In genomic region chr11:75270896-75271415, GRCh38 we compare ENCODE assay signal across 9 cellular contexts. TPM values are rescaled to one million over a fixed set of nuclear protein-coding genes. Genes with fewer than 3 reads are reported as not detected.
DNase-seq lines count a peak whose midpoint lies in the region; ATAC-seq and TF ChIP-seq lines count a peak whose summit lies in the region.
"Had no signal": no experiment of that assay in that cellular context is flagged by ENCODE, and none has a peak within 500 bp of the region (broad histone marks: within the 10 kb centered on the region; RNA-seq: fewer than 3 reads in every experiment).

No MANE protein-coding gene starts in this region.

- H3K27me3 Mint-ChIP-seq in activated T-cell treated with anti-CD3 and anti-CD28 coated beads, Interleukin-2, amount 50 U/mL, for 24 hours, result no peaks in the 10 kb centered on the region
- no peaks in the 10 kb centered on the region for H3K27me3 Mint-ChIP-seq in activated T-cell treated with anti-CD3 and anti-CD28 coated beads, Interleukin-2, amount 50 U/mL, for 72 hours (ENCODE audit: low read depth)
- H3K27me3 Mint-ChIP-seq: stimulated activated naive CD8-positive, alpha-beta T cell treated with anti-CD3 and anti-CD28 coated beads, Interleukin-15, Interleukin-2, amounts not matched to agents 100 ng/mL and 50 ng/mL, for 24 hours had no signal

- TF ChIP-seq RAD21 in Ishikawa (IDR thresholded peaks at IDR 0.05; ENCODE audit: low read depth), result peak; percentile 33; the same call in 1 of the 2 replicates

- DNase-seq in activated T-cell treated with anti-CD3 and anti-CD28 coated beads, Interleukin-2, amount 50 U/mL, for 24 hours, result no peak
- no peak for DNase-seq in activated T-cell treated with anti-CD3 and anti-CD28 coated beads, Interleukin-2, amount 50 U/mL, for 72 hours
- peak; percentile 48 to 52 for DNase-seq in T47D (ENCODE audit: low read depth in 1 of 2, low spot score in 1 of 2)
- DNase-seq in renal cortical epithelial cell (ENCODE audit: low read depth), result peak; percentile 16
- no peak for DNase-seq in activated CD8-positive, alpha-beta memory T cell treated with anti-CD3 and anti-CD28 coated beads, Interleukin-2, amount 50 U/mL, for 48 hours
- no peak for DNase-seq in cerebellar nuclear complex (lab: John Stamatoyannopoulos, UW)
- DNase-seq in NCI-H1436 (lab: John Stamatoyannopoulos, UW), result no peak

- peaks cover 34% of the 10 kb centered on the region for H3K4me1 Mint-ChIP-seq in activated T-cell treated with anti-CD3 and anti-CD28 coated beads, Interleukin-2, amount 50 U/mL, for 24 hours (ENCODE audit: low read depth)
- H3K4me1 Mint-ChIP-seq in activated T-cell treated with anti-CD3 and anti-CD28 coated beads, Interleukin-2, amount 50 U/mL, for 72 hours (ENCODE audit: low read depth), result peaks cover 9% of the 10 kb centered on the region

- in situ Hi-C loops in T47D (cut with HindIII; ENCODE audit: low pct_unique_long_range_greater_than_20kb, low sequenced_read_pairs), result no loop called here

- no peaks in the 10 kb centered on the region for H3K9me3 Mint-ChIP-seq in activated T-cell treated with anti-CD3 and anti-CD28 coated beads, Interleukin-2, amount 50 U/mL, for 24 hours
- H3K9me3 Mint-ChIP-seq in activated T-cell treated with anti-CD3 and anti-CD28 coated beads, Interleukin-2, amount 50 U/mL, for 72 hours, result no peaks in the 10 kb centered on the region
- H3K9me3 Mint-ChIP-seq: stimulated activated naive CD8-positive, alpha-beta T cell treated with anti-CD3 and anti-CD28 coated beads, Interleukin-15, Interleukin-2, amounts not matched to agents 100 ng/mL and 50 ng/mL, for 24 hours had no signal

- H3K36me3 Mint-ChIP-seq in activated T-cell treated with anti-CD3 and anti-CD28 coated beads, Interleukin-2, amount 50 U/mL, for 24 hours (ENCODE audit: low read depth), result peaks cover 17% of the 10 kb centered on the region
- H3K36me3 Mint-ChIP-seq in activated T-cell treated with anti-CD3 and anti-CD28 coated beads, Interleukin-2, amount 50 U/mL, for 72 hours (ENCODE audit: insufficient read depth in 2 of 2), result peaks cover 0 to 3% of the 10 kb centered on the region in 2 donors

- H3K4me3 Mint-ChIP-seq in activated T-cell treated with anti-CD3 and anti-CD28 coated beads, Interleukin-2, amount 50 U/mL, for 24 hours, result no peak overlapping the region
- H3K4me3 Mint-ChIP-seq in activated T-cell treated with anti-CD3 and anti-CD28 coated beads, Interleukin-2, amount 50 U/mL, for 72 hours, result no peak overlapping the region
- H3K4me3 Mint-ChIP-seq: stimulated activated naive CD8-positive, alpha-beta T cell treated with anti-CD3 and anti-CD28 coated beads, Interleukin-15, Interleukin-2, amounts not matched to agents 100 ng/mL and 50 ng/mL, for 24 hours had no signal

- H3K27ac Mint-ChIP-seq in activated T-cell treated with anti-CD3 and anti-CD28 coated beads, Interleukin-2, amount 50 U/mL, for 24 hours, result peak overlapping the region; percentile 66
- no peak overlapping the region for H3K27ac Mint-ChIP-seq in activated T-cell treated with anti-CD3 and anti-CD28 coated beads, Interleukin-2, amount 50 U/mL, for 72 hours
- H3K27ac Mint-ChIP-seq: stimulated activated naive CD8-positive, alpha-beta T cell treated with anti-CD3 and anti-CD28 coated beads, Interleukin-15, Interleukin-2, amounts not matched to agents 100 ng/mL and 50 ng/mL, for 24 hours had no signal

- ATAC-seq in activated T-cell treated with anti-CD3 and anti-CD28 coated beads, Interleukin-2, amount 50 U/mL, for 72 hours (replicated peaks in 1 of 2), result no peak

- TF ChIP-seq EP300 in Ishikawa (IDR thresholded peaks at IDR 0.05; ENCODE audit: borderline replicate concordance), result no peak

TF ChIP-seq in Ishikawa, 13 proteins besides CTCF, POLR2A, EP300 and RAD21:
- TF ChIP-seq CEBPB (IDR thresholded peaks at IDR 0.05) (no peak), TEAD4 (IDR thresholded peaks at IDR 0.05) (no peak), MAX (IDR thresholded peaks at IDR 0.05) (no peak), USF1 (IDR thresholded peaks at IDR 0.05) (no peak), YY1 (IDR thresholded peaks at IDR 0.05; ENCODE audit: low read depth) (no peak), REST (IDR thresholded peaks at IDR 0.05; ENCODE audit: low read depth) (no peak), TAF1 (IDR thresholded peaks at IDR 0.05; ENCODE audit: low read depth) (no peak), FOXM1 (IDR thresholded peaks at IDR 0.05; ENCODE audit: borderline replicate concordance, low read depth) (no peak), EGR1 (IDR thresholded peaks at IDR 0.05) (no peak), TCF12 (IDR thresholded peaks at IDR 0.05; ENCODE audit: low read depth) (no peak), NFIC (IDR thresholded peaks at IDR 0.05) (no peak), CREB1 (IDR thresholded peaks at IDR 0.05; ENCODE audit: low read depth) (no peak), ZBTB7A (IDR thresholded peaks at IDR 0.05; ENCODE audit: low read depth) (no peak)
TF ChIP-seq in Ishikawa: peak in this region for 0.

RNA-seq across cellular contexts. Expression of gene TPBGL, which starts 30.4 kb away (rescaled TPM):
- under 1 TPM; 0.07 to 0.14 TPM for total RNA-seq in activated T-cell treated with anti-CD3 and anti-CD28 coated beads, Interleukin-2, amount 50 U/mL, for 72 hours
- total RNA-seq in renal cortical epithelial cell, result 0.55 TPM in 1 of 2 replicates, not detected in the other

Comparison
In these comparisons a context has a peak if more than half of its experiments do, and no peak if none do; other contexts are left out.
1. DNase-seq: peak in T47D (2 of 2) and renal cortical epithelial cell (single experiment); none in activated T-cell treated with anti-CD3 and anti-CD28 coated beads, Interleukin-2, amount 50 U/mL, for 24 hours (single experiment), activated T-cell treated with anti-CD3 and anti-CD28 coated beads, Interleukin-2, amount 50 U/mL, for 72 hours (0 of 2), activated CD8-positive, alpha-beta memory T cell treated with anti-CD3 and anti-CD28 coated beads, Interleukin-2, amount 50 U/mL, for 48 hours (single experiment), cerebellar nuclear complex (0 of 2) and NCI-H1436 (single experiment).